ENCODE assay signal across 33 cellular contexts in genomic region chr10:59091239-59091638, GRCh38.
DNase-seq lines count a peak whose midpoint lies in the region; ATAC-seq and TF ChIP-seq lines count a peak whose summit lies in the region.
"Had no signal": no experiment of that assay in that cellular context is flagged by ENCODE, and none has a peak within 500 bp of the region (broad histone marks: within the 10 kb centered on the region; RNA-seq: fewer than 3 reads in every experiment).

No MANE protein-coding gene starts in this region.

- no peak for TF ChIP-seq CTCF in brain (conservative IDR thresholded peaks at IDR 0.05)
- TF ChIP-seq CTCF in left ventricle myocardium inferior (IDR thresholded peaks at IDR 0.05; ENCODE audit: borderline replicate concordance), result no peak

- peaks cover 41% of the 10 kb centered on the region for H3K4me1 Mint-ChIP-seq in brain

- no peaks in the 10 kb centered on the region for H3K36me3 Mint-ChIP-seq in brain
- H3K36me3 Mint-ChIP-seq: natural killer cell treated with Interleukin-12 subunit alpha and Interleukin-12 subunit beta and Interleukin-15 and Interleukin-18, amount 100 ng/mL, for 72 hours had no signal

- H3K4me1 ChIP-seq in left ventricle myocardium inferior, result no peaks in the 10 kb centered on the region
- H3K4me1 ChIP-seq: BLaER1 treated with 17β-estradiol and CSF1 and Interleukin-3, amounts not matched to agents 10 nM and 100 nM; colonic mucosa; foreskin keratinocyte; right atrium auricular region had no signal

- H3K9me3 Mint-ChIP-seq in brain, result no peaks in the 10 kb centered on the region

- intact Hi-C loops in head of caudate nucleus (cut with DNase I) (no loop called here), left ventricle myocardium inferior (cut with micrococcal nuclease) (no loop called here)

- H3K36me3 ChIP-seq in left ventricle myocardium inferior, result no peaks in the 10 kb centered on the region
- H3K36me3 ChIP-seq: BLaER1 treated with 17β-estradiol and CSF1 and Interleukin-3, amounts not matched to agents 10 nM and 100 nM; brain microvascular endothelial cell; colonic mucosa; esophagus squamous epithelium; ovary; right atrium auricular region; tibial nerve had no signal

- no peaks in the 10 kb centered on the region for H3K27me3 ChIP-seq in left ventricle myocardium inferior (ENCODE audit: low read depth)
- H3K27me3 ChIP-seq: BLaER1 treated with 17β-estradiol and CSF1 and Interleukin-3, amounts not matched to agents 10 nM and 100 nM; brain microvascular endothelial cell; colonic mucosa; esophagus squamous epithelium; ovary; right atrium auricular region; tibial nerve had no signal

- H3K4me3 ChIP-seq in left ventricle myocardium inferior, result no peak overlapping the region
- H3K4me3 ChIP-seq: BLaER1 treated with 17β-estradiol and CSF1 and Interleukin-3, amounts not matched to agents 10 nM and 100 nM; colonic mucosa; esophagus squamous epithelium; GM23248; lung; mucosa of descending colon; ovary; right atrium auricular region; smooth muscle cell; tibial nerve had no signal

- H3K27me3 Mint-ChIP-seq in brain, result no peaks in the 10 kb centered on the region
- H3K27me3 Mint-ChIP-seq: natural killer cell treated with Interleukin-12 subunit alpha and Interleukin-12 subunit beta and Interleukin-15 and Interleukin-18, amount 100 ng/mL, for 72 hours had no signal

- DNase-seq in head of caudate nucleus (peak in 24 of 42 donors; percentile 5 to 75 (median 36)), pons (ENCODE audit: low spot score) (peak; percentile 81), left ventricle myocardium inferior (no peak), erythroblast (lab: John Stamatoyannopoulos, UW) (no peak)
- no peak for DNase-seq in activated naive CD4-positive, alpha-beta T cell (lab: John Stamatoyannopoulos, UW)
- DNase-seq: activated CD4-positive, alpha-beta T cell treated with anti-CD3 and anti-CD28 coated beads, Interleukin-2, amount 50 U/mL, for 4 hours; activated gamma-delta T cell treated with Interleukin-2 at 50 U/mL for 16 hours; activated T-cell treated with anti-CD3 and anti-CD28 coated beads, Interleukin-2, amount 50 U/mL, for 48 hours; brain microvascular endothelial cell; colonic mucosa; esophagus squamous epithelium; foreskin keratinocyte; GM23248; Kasumi-1; kidney glomerular epithelial cell; mucosa of descending colon; NCI-H1417 treated with DMSO at 0.1 percent for 48 hours; NCI-H2081; NCI-H2227 treated with DMSO at 0.1 percent for 48 hours; ovary; SHP77; stimulated activated CD4-positive, alpha-beta T cell treated with anti-CD3 and anti-CD28 coated beads, Interleukin-1b, Interleukin-23, amount 100 ng/mL, for 48 hours; stimulated activated naive CD8-positive, alpha-beta T cell treated with anti-CD3 and anti-CD28 coated beads, Interleukin-15, Interleukin-2, amounts not matched to agents 100 U/mL and 50 U/mL, for 24 hours; T-helper 2 cell had no signal

- H3K27ac ChIP-seq in left ventricle myocardium inferior (replicated peaks), result no peak overlapping the region
- H3K27ac ChIP-seq: BLaER1 treated with 17β-estradiol and CSF1 and Interleukin-3, amounts not matched to agents 10 nM and 100 nM; brain microvascular endothelial cell; colonic mucosa; esophagus squamous epithelium; foreskin keratinocyte; GM23248; ovary; right atrium auricular region; tibial nerve had no signal

- H3K4me3 Mint-ChIP-seq in brain, result peak overlapping the region in 1 of 5 experiments; percentile 0
- H3K4me3 Mint-ChIP-seq: natural killer cell treated with Interleukin-12 subunit alpha and Interleukin-12 subunit beta and Interleukin-15 and Interleukin-18, amount 100 ng/mL, for 72 hours had no signal

- peak overlapping the region in 4 of 5 experiments; percentile 4 to 75 (median 58) for H3K27ac Mint-ChIP-seq in brain
- H3K27ac Mint-ChIP-seq: natural killer cell treated with Interleukin-12 subunit alpha and Interleukin-12 subunit beta and Interleukin-15 and Interleukin-18, amount 100 ng/mL, for 72 hours had no signal

- no peaks in the 10 kb centered on the region for H3K9me3 ChIP-seq in left ventricle myocardium inferior (replicated peaks)
- H3K9me3 ChIP-seq: BLaER1 treated with 17β-estradiol and CSF1 and Interleukin-3, amounts not matched to agents 10 nM and 100 nM; colonic mucosa; esophagus squamous epithelium; mucosa of descending colon; ovary; right atrium auricular region; tibial nerve had no signal

- no peak for ATAC-seq in GM18502 (IDR thresholded peaks at IDR 0.05; ENCODE audit: poor library complexity, unreplicated experiment)
- ATAC-seq: foreskin keratinocyte; mucosa of descending colon; natural killer cell treated with Interleukin-12 subunit alpha and Interleukin-12 subunit beta and Interleukin-15 and Interleukin-18, amount 100 ng/mL, for 72 hours; Panc1; stimulated activated naive CD8-positive, alpha-beta T cell treated with anti-CD3 and anti-CD28 coated beads, Interleukin-15, Interleukin-2, amounts not matched to agents 100 U/mL and 50 U/mL, for 24 hours had no signal

- TF ChIP-seq POLR2A in erythroblast (IDR thresholded peaks at IDR 0.05; ENCODE audit: low read length), result no peak

Comparison
In these comparisons a context has a peak if more than half of its experiments do, and no peak if none do; other contexts are left out.
1. DNase-seq: peak in head of caudate nucleus (24 of 42) and pons (single experiment); none in left ventricle myocardium inferior (single experiment), activated naive CD4-positive, alpha-beta T cell (0 of 4) and erythroblast (0 of 2).